In the genomic region with DNA sequence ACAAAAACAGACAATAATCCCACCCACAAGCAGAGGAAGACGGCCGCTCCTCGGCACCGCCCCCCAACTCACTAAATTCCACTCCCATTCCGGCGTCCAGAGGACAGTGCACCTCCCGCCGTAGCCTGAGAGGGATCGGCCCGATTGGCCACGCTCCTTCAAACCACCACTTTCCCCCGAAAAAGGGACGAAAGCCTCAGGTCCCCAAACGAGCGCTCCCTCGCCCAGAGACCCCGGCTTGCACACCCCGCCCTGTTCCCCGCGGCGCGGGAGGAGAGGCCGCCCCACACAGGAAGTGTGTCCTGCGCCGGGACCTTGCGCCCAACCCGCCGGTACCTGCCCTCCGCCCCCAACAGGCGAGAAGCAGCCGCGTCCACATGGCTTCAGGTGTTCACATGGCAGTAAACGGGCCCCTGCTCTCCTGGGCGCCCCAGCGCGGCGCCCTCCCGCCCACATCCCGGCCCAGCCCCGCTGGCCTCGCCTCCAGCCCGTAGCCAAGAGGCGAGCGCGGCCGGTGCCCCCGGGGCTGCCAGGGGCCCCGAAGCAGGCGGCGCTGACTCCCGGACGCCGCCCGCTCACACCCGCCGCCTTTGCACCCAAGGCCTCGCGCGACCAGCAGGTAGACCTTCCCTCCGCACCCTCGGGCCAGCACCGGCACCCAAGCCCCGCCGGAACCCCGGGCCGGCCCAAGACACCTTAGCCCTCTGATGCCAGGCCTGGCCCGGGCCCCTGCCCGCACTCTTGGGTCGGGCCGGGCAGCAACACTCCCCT, we compare ENCODE assay signal across 8 cellular contexts. TPM values are rescaled to one million over a fixed set of nuclear protein-coding genes. Genes with fewer than 3 reads are reported as not detected.
DNase-seq lines count a peak whose midpoint lies in the region; ATAC-seq and TF ChIP-seq lines count a peak whose summit lies in the region.

No MANE protein-coding gene starts in this region.

- H3K4me3 ChIP-seq in colonic mucosa (peak overlapping the region; percentile 96), lower lobe of right lung (peak overlapping the region; percentile 100)

- peak overlapping the region; percentile 87 to 94 for H3K9ac ChIP-seq in colonic mucosa (ENCODE audit: low read depth in 2 of 2, low read length in 2 of 2)

- intact Hi-C loops in colonic mucosa (cut with DNase I) (loop anchor here (10.0 kb wide), 1 partner anchor 105 kb away; no protein-coding TSS in a partner anchor), lower lobe of right lung (cut with DNase I) (no loop called here)

- peak; percentile 49 for ATAC-seq in GM18498 (IDR thresholded peaks at IDR 0.05; ENCODE audit: unreplicated experiment)
- peak; percentile 41 for ATAC-seq in HG02588 (IDR thresholded peaks at IDR 0.05; ENCODE audit: unreplicated experiment)
- ATAC-seq in lower lobe of right lung, result peak; percentile 88 to 90

- DNase-seq in NCI-H1105 (lab: John Stamatoyannopoulos, UW) (peak; percentile 43), colonic mucosa (peak; percentile 87), lower lobe of right lung (peak; percentile 77), NCI-H1092 treated with DMSO at 0.1 percent for 48 hours (lab: John Stamatoyannopoulos, UW) (no peak)
- DNase-seq in activated CD4-positive, alpha-beta T cell treated with anti-CD3 and anti-CD28 coated beads for 1 hour, result peak; percentile 47
- DNase-seq in stimulated activated CD8-positive, alpha-beta memory T cell treated with anti-CD3 and anti-CD28 coated beads, Interleukin-12 subunit alpha, Interleukin-12 subunit beta, amount 100 ng/mL, for 1 hour (ENCODE audit: low read depth), result peak; percentile 45

- TF ChIP-seq CTCF in colonic mucosa (IDR thresholded peaks at IDR 0.05) (no peak), lower lobe of right lung (IDR thresholded peaks at IDR 0.05) (no peak)

- H3K9me3 ChIP-seq in colonic mucosa (no peaks in the 10 kb centered on the region), lower lobe of right lung (no peaks in the 10 kb centered on the region)

- H3K4me1 ChIP-seq in colonic mucosa (peaks cover 10% of the 10 kb centered on the region), lower lobe of right lung (peaks cover 17% of the 10 kb centered on the region)

- H3K36me3 ChIP-seq in colonic mucosa (no peaks in the 10 kb centered on the region), lower lobe of right lung (no peaks in the 10 kb centered on the region)

- no peaks in the 10 kb centered on the region for H3K27me3 ChIP-seq in colonic mucosa
- no peaks in the 10 kb centered on the region for H3K27me3 ChIP-seq in lower lobe of right lung (ENCODE audit: low read depth)

- H3K27ac ChIP-seq in colonic mucosa (peak overlapping the region; percentile 91), lower lobe of right lung (peak overlapping the region; percentile 84)

RNA-seq across cellular contexts. Expression of a gene that starts 0.9 kb away (rescaled TPM):
- 10 to 100 TPM; 52.9 to 62.0 TPM for total RNA-seq in colonic mucosa
- 38.8 TPM for total RNA-seq in lower lobe of right lung
